ENCODE assay signal across 1 cellular context in the genomic region with DNA sequence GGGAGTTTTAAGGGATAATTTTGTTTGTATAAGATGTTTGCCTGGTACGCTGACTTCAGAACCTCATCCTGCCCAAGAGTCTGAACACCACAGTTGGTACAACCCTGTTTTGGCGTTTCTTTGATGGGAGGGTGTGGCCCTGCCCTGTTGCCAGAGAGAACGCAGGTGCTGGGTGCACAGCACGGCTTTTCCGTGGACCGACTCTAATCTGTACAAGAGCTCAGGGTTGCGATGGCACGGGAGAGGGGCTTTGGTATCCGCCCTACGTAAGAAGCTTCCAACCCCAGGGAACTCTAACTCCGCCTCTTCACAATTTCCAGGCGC.
TF ChIP-seq lines count a peak whose summit lies in the region.

No MANE protein-coding gene starts in this region.

TF ChIP-seq in HepG2, 621 proteins besides CTCF, POLR2A, EP300 and RAD21:
- TF ChIP-seq ZNF891 (CRISPR knock-in tag; IDR thresholded peaks at IDR 0.05) (0 out of 2 replicates have a peak, but pooled peaks have one; percentile 29), HNF1A (IDR thresholded peaks at IDR 0.05; ENCODE audit: low read depth) (no peak), HNF1A (CRISPR knock-in tag; IDR thresholded peaks at IDR 0.05; ENCODE audit: borderline replicate concordance) (0 out of 2 replicates have a peak, but pooled peaks have one; percentile 32), MYPOP (CRISPR knock-in tag; IDR thresholded peaks at IDR 0.05) (0 out of 2 replicates have a peak, but pooled peaks have one; percentile 50), ZSCAN21 (CRISPR knock-in tag; IDR thresholded peaks at IDR 0.05; ENCODE audit: borderline replicate concordance) (0 out of 2 replicates have a peak, but pooled peaks have one; percentile 18), NCOA2 (CRISPR knock-in tag; IDR thresholded peaks at IDR 0.05) (no peak), SCMH1 (CRISPR knock-in tag; IDR thresholded peaks at IDR 0.05; ENCODE audit: borderline replicate concordance) (no peak), ZIK1 (CRISPR knock-in tag; IDR thresholded peaks at IDR 0.05; ENCODE audit: borderline replicate concordance, low read depth) (no peak)
- TF ChIP-seq, protein P1, sequence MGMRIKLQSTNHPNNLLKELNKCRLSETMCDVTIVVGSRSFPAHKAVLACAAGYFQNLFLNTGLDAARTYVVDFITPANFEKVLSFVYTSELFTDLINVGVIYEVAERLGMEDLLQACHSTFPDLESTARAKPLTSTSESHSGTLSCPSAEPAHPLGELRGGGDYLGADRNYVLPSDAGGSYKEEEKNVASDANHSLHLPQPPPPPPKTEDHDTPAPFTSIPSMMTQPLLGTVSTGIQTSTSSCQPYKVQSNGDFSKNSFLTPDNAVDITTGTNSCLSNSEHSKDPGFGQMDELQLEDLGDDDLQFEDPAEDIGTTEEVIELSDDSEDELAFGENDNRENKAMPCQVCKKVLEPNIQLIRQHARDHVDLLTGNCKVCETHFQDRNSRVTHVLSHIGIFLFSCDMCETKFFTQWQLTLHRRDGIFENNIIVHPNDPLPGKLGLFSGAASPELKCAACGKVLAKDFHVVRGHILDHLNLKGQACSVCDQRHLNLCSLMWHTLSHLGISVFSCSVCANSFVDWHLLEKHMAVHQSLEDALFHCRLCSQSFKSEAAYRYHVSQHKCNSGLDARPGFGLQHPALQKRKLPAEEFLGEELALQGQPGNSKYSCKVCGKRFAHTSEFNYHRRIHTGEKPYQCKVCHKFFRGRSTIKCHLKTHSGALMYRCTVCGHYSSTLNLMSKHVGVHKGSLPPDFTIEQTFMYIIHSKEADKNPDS (CRISPR knock-in tag; IDR thresholded peaks at IDR 0.05): no peak
- TF ChIP-seq, protein P2, sequence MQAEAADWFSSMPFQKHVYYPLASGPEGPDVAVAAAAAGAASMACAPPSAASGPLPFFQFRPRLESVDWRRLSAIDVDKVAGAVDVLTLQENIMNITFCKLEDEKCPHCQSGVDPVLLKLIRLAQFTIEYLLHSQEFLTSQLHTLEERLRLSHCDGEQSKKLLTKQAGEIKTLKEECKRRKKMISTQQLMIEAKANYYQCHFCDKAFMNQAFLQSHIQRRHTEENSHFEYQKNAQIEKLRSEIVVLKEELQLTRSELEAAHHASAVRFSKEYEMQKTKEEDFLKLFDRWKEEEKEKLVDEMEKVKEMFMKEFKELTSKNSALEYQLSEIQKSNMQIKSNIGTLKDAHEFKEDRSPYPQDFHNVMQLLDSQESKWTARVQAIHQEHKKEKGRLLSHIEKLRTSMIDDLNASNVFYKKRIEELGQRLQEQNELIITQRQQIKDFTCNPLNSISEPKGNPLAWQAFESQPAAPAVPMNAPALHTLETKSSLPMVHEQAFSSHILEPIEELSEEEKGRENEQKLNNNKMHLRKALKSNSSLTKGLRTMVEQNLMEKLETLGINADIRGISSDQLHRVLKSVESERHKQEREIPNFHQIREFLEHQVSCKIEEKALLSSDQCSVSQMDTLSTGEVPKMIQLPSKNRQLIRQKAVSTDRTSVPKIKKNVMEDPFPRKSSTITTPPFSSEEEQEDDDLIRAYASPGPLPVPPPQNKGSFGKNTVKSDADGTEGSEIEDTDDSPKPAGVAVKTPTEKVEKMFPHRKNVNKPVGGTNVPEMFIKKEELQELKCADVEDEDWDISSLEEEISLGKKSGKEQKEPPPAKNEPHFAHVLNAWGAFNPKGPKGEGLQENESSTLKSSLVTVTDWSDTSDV (CRISPR knock-in tag; IDR thresholded peaks at IDR 0.05): 0 out of 2 replicates have a peak, but pooled peaks have one; percentile 43
